ENCODE assay signal across 1 cellular context in the genomic region with DNA sequence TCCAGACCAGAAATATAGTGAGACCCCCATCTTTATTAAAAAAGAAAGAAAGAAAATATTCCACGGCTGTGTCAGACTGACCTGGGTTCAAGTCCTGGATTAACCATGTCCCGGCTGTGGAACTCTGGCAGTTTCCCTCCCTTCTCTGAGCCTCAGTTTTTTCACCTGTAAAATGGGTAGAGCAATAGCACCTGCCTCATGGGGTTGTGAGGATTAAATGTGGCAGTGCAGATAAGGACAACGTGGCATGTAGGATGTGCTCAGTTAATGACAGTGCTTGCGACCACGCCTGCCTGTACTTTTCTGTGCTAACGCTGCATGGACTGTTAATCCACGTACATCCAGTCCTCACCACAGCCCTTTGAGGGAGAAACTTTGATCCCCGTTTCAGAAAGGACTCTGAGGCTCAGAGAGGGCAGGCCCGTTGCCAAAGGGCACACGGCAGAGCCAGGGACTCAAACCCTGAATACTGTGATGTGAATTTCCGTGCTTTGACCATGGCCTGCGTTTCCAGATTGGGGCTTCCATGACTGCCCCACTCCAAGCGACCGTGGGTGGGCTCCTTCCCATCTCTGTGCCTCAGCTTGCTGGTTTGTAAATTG.
TF ChIP-seq lines count a peak whose summit lies in the region.

No MANE protein-coding gene starts in this region.

TF ChIP-seq in HepG2, 621 proteins besides CTCF, POLR2A, EP300 and RAD21:
- TF ChIP-seq KLF6 (CRISPR knock-in tag; IDR thresholded peaks at IDR 0.05) = no peak
- peak; percentile 76 for TF ChIP-seq ZNF768 (CRISPR knock-in tag; IDR thresholded peaks at IDR 0.05)
- no peak for TF ChIP-seq ZNF263 (CRISPR knock-in tag; IDR thresholded peaks at IDR 0.05)
- TF ChIP-seq ZNF629 (CRISPR knock-in tag; conservative IDR thresholded peaks at IDR 0.05) = peak; percentile 74
